11 cellular contexts compared by ENCODE assay signal in genomic region chr4:78650106-78651021, GRCh38.
A peak's percentile ranks its signal among the peaks of the same experiment; 100 is the strongest.
DNase-seq lines count a peak whose midpoint lies in the region; ATAC-seq and TF ChIP-seq lines count a peak whose summit lies in the region.
"Had no signal": no experiment of that assay in that cellular context is flagged by ENCODE, and none has a peak within 500 bp of the region (broad histone marks: within the 10 kb centered on the region; RNA-seq: fewer than 3 reads in every experiment).

No MANE protein-coding gene starts in this region.

- H4K20me1 ChIP-seq in BLaER1 treated with 17β-estradiol and CSF1 and Interleukin-3, amounts not matched to agents 10 nM and 100 nM = no peaks in the 10 kb centered on the region

- H3K4me1 Mint-ChIP-seq in T-helper 17 cell = peaks cover 6% of the 10 kb centered on the region
- H3K4me1 Mint-ChIP-seq: central memory CD8-positive, alpha-beta T cell had no signal

- peak overlapping the region; percentile 57 to 81 for H3K18ac ChIP-seq in mesenchymal stem cell (ENCODE audit: low read depth in 1 of 2, low read length in 2 of 2)

- peaks cover 4% of the 10 kb centered on the region for H3K36me3 Mint-ChIP-seq in T-helper 17 cell (ENCODE audit: low read depth)

- H3K4me1 ChIP-seq in BLaER1 treated with 17β-estradiol and CSF1 and Interleukin-3, amounts not matched to agents 10 nM and 100 nM = peaks cover 32 to 98% (median 79%) of the 10 kb centered on the region in 10 experiments
- peaks cover 4% of the 10 kb centered on the region for H3K4me1 ChIP-seq in mesenchymal stem cell (ENCODE audit: control insufficient read depth, insufficient read depth, low read depth, low read length)

- H2AK5ac ChIP-seq in mesenchymal stem cell (ENCODE audit: low read length, severe bottlenecking) = no peak overlapping the region

- 0 out of 22 replicates have a peak, but pooled peaks cover 0 to 3% (median 0%) of the 10 kb centered on the region in 11 experiments for H3K9me3 ChIP-seq in BLaER1 treated with 17β-estradiol and CSF1 and Interleukin-3, amounts not matched to agents 10 nM and 100 nM (replicated peaks in 1 of 11)
- H3K9me3 ChIP-seq in mesenchymal stem cell (ENCODE audit: control insufficient read depth, low read length) (no peaks in the 10 kb centered on the region), T-helper 17 cell (ENCODE audit: control insufficient read depth, low read length, poor library complexity, severe bottlenecking) (no peaks in the 10 kb centered on the region)

- no peaks in the 10 kb centered on the region for H3K79me1 ChIP-seq in mesenchymal stem cell (replicated peaks; ENCODE audit: low read length, poor library complexity, severe bottlenecking)

- H3K27ac Mint-ChIP-seq in T-helper 17 cell = no peak overlapping the region

- ATAC-seq in T-helper 17 cell (no peak), HG03520 (IDR thresholded peaks at IDR 0.05; ENCODE audit: unreplicated experiment) (no peak), GM21447 (IDR thresholded peaks at IDR 0.05; ENCODE audit: unreplicated experiment) (no peak)

- peak overlapping the region in 2 of 11 experiments; percentile 7 to 35; a peak in 1 of 22 replicates for H3K9ac ChIP-seq in BLaER1 treated with 17β-estradiol and CSF1 and Interleukin-3, amounts not matched to agents 10 nM and 100 nM
- H3K9ac ChIP-seq in mesenchymal stem cell (ENCODE audit: low read length) = peak overlapping the region; percentile 46

- no peak overlapping the region for H2AFZ ChIP-seq in mesenchymal stem cell (ENCODE audit: low read depth, low read length)

- H4K91ac ChIP-seq in mesenchymal stem cell (ENCODE audit: low read length) = no peak overlapping the region

- peaks cover 0 to 10% (median 0%) of the 10 kb centered on the region in 11 experiments; a peak in 2 of 22 replicates for H3K36me3 ChIP-seq in BLaER1 treated with 17β-estradiol and CSF1 and Interleukin-3, amounts not matched to agents 10 nM and 100 nM
- H3K36me3 ChIP-seq in mesenchymal stem cell (ENCODE audit: control insufficient read depth in 1 of 2, insufficient read depth in 2 of 2, low read depth in 1 of 2, low read length in 2 of 2) = no peaks in the 10 kb centered on the region

- H3K27me3 Mint-ChIP-seq in T-helper 17 cell = no peaks in the 10 kb centered on the region

- H2BK5ac ChIP-seq in mesenchymal stem cell (ENCODE audit: low read depth, low read length, poor library complexity, severe bottlenecking) = no peak overlapping the region

- H3K4me3 ChIP-seq in BLaER1 treated with 17β-estradiol and CSF1 and Interleukin-3, amounts not matched to agents 10 nM and 100 nM = 0 out of 20 replicates have a peak overlapping the region, but pooled peaks of 1 of the 10 experiments have one; percentile 4
- H3K4me3 ChIP-seq in choroid plexus epithelial cell (ENCODE audit: low read depth, low read length) (no peak overlapping the region), mesenchymal stem cell (ENCODE audit: insufficient read depth in 1 of 2, low read depth in 1 of 2, low read length in 2 of 2) (peak overlapping the region in 1 of 2 experiments; percentile 5)

- peak overlapping the region; percentile 25 to 47 for H3K4ac ChIP-seq in mesenchymal stem cell (ENCODE audit: low read depth in 1 of 2, low read length in 2 of 2)

- TF ChIP-seq CTCF in choroid plexus epithelial cell (conservative IDR thresholded peaks at IDR 0.05; ENCODE audit: low read depth, low read length) = no peak

- DNase-seq in NOMO-1 (lab: John Stamatoyannopoulos, UW; ENCODE audit: unreplicated experiment in 2 of 2) = peak; percentile 43 to 71
- DNase-seq in choroid plexus epithelial cell (ENCODE audit: low read depth) = peak; percentile 93
- peak; percentile 92 for DNase-seq in mesenchymal stem cell
- DNase-seq in T-helper 17 cell = no peak
- DNase-seq in midbrain (lab: John Stamatoyannopoulos, UW) = no peak
- DNase-seq: activated T-cell treated with anti-CD3 and anti-CD28 coated beads, Interleukin-2, amount 50 U/mL, for 48 hours; left cardiac atrium had no signal

- peak overlapping the region in 8 of 11 experiments; percentile 11 to 54 (median 36); a peak in 13 of 22 replicates for H3K27ac ChIP-seq in BLaER1 treated with 17β-estradiol and CSF1 and Interleukin-3, amounts not matched to agents 10 nM and 100 nM
- peak overlapping the region; percentile 25 for H3K27ac ChIP-seq in mesenchymal stem cell (ENCODE audit: low read length, poor library complexity, severe bottlenecking)

- H3K27me3 ChIP-seq in BLaER1 treated with 17β-estradiol and CSF1 and Interleukin-3, amounts not matched to agents 10 nM and 100 nM = no peaks in the 10 kb centered on the region
- no peaks in the 10 kb centered on the region for H3K27me3 ChIP-seq in mesenchymal stem cell (ENCODE audit: control insufficient read depth in 1 of 2, insufficient read depth in 1 of 2, low read length in 2 of 2)

- peak overlapping the region; percentile 27 for H2BK120ac ChIP-seq in mesenchymal stem cell (ENCODE audit: low read depth, low read length)

- H3K14ac ChIP-seq in mesenchymal stem cell (ENCODE audit: low read length in 2 of 2) = no peak overlapping the region

- peak overlapping the region; percentile 44 to 54 for H2BK12ac ChIP-seq in mesenchymal stem cell (ENCODE audit: low read length in 2 of 2)

- H2BK15ac ChIP-seq in mesenchymal stem cell (ENCODE audit: low read depth, poor library complexity, severe bottlenecking) = no peak overlapping the region

- peak overlapping the region in 9 of 11 experiments; percentile 14 to 82 (median 63); a peak in 17 of 22 replicates for H3K4me2 ChIP-seq in BLaER1 treated with 17β-estradiol and CSF1 and Interleukin-3, amounts not matched to agents 10 nM and 100 nM
- H3K4me2 ChIP-seq in mesenchymal stem cell (ENCODE audit: low read length, poor library complexity, severe bottlenecking) = no peak overlapping the region

- 21% methylated on average over 3 of the region's 3 CpGs for WGBS in mesenchymal stem cell

- H3K4me3 Mint-ChIP-seq in T-helper 17 cell = no peak overlapping the region
- H3K4me3 Mint-ChIP-seq: central memory CD8-positive, alpha-beta T cell had no signal

- no peak overlapping the region for H3K23ac ChIP-seq in mesenchymal stem cell (ENCODE audit: low read length in 2 of 2)

- H4K8ac ChIP-seq in mesenchymal stem cell (ENCODE audit: low read length) = no peak overlapping the region

Comparison
In these comparisons a context has a peak if more than half of its experiments do, and no peak if none do; other contexts are left out.
1. DNase-seq: peak in NOMO-1 (2 of 2), choroid plexus epithelial cell (single experiment) and mesenchymal stem cell (single experiment); none in T-helper 17 cell (0 of 3) and midbrain (single experiment).